1 cellular context compared by ENCODE assay signal in the genomic region with DNA sequence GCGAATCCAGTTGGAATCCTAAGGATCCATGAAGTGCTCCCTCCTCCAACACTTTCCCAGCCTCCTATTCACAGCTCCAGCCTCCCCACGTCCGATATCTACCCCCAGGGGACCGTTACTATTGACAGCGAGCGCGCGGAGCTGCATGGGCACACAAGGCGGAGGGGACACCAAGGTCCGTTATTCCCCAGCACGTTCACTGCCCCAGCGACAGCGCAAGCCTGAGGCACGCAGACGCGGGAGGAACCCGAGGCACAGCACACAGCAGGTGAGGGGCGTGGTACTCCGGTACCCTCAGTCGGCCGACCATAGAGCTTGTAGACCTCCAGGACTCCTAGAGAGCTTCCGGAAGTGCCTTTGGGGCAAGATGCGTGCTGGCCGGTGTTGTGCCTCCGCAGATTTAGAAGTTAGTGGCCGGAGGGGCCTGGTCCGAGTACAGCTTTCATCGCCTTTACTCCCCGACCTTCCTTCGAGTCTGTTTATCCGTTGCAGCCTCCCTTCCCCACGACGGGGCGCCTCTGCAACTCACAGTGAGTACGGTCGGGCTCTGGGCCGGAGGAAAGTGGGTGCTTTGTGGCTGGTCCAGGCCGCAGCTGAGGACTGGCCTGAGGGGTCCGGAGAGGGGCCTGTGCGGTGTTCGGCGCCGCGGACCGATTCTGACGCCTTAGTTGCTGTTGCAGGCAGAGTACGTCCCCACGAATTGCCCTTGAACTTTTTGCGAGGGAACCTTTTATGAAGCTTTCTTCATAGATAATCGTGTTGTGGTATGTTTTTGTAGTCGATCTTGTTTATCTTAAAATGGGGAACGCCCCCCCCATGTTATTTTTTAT.
TF ChIP-seq lines count a peak whose summit lies in the region.

ZKSCAN8 (plus strand) TSS at position 384 of the 830 bp plus-strand sequence. CDS start 6,525 bp downstream, outside the sequence.

TF ChIP-seq in HepG2, 621 proteins besides CTCF, POLR2A, EP300 and RAD21 (continued from another document and continues in another):
- peak; percentile 100 for TF ChIP-seq ZNF605 (CRISPR knock-in tag; IDR thresholded peaks at IDR 0.05)
- TF ChIP-seq ZMYM2 (CRISPR knock-in tag; IDR thresholded peaks at IDR 0.05) = peak; percentile 90
- peak; percentile 69 for TF ChIP-seq MIXL1 (CRISPR knock-in tag; IDR thresholded peaks at IDR 0.05)
- peak; percentile 97 for TF ChIP-seq KDM5B (CRISPR knock-in tag; IDR thresholded peaks at IDR 0.05; ENCODE audit: borderline replicate concordance)
- TF ChIP-seq ARNTL (CRISPR knock-in tag; IDR thresholded peaks at IDR 0.05) = peak; percentile 91
- TF ChIP-seq BCL6 (CRISPR knock-in tag; IDR thresholded peaks at IDR 0.05) = peak; percentile 73
- TF ChIP-seq ZNF337 (CRISPR knock-in tag; IDR thresholded peaks at IDR 0.05; ENCODE audit: borderline replicate concordance, low read depth) = peak; percentile 97
- TF ChIP-seq, protein P1, sequence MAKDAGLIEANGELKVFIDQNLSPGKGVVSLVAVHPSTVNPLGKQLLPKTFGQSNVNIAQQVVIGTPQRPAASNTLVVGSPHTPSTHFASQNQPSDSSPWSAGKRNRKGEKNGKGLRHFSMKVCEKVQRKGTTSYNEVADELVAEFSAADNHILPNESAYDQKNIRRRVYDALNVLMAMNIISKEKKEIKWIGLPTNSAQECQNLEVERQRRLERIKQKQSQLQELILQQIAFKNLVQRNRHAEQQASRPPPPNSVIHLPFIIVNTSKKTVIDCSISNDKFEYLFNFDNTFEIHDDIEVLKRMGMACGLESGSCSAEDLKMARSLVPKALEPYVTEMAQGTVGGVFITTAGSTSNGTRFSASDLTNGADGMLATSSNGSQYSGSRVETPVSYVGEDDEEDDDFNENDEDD (CRISPR knock-in tag; IDR thresholded peaks at IDR 0.05; ENCODE audit: borderline replicate concordance) = peak; percentile 91; the same call in 1 of the 2 replicates
- TF ChIP-seq ZNF124 (CRISPR knock-in tag; IDR thresholded peaks at IDR 0.05) = peak; percentile 57
- no peak for TF ChIP-seq NBN (conservative IDR thresholded peaks at IDR 0.05)
- TF ChIP-seq MYC (CRISPR knock-in tag; IDR thresholded peaks at IDR 0.05; ENCODE audit: borderline replicate concordance) = peak; percentile 92
- 0 out of 2 replicates have a peak, but pooled peaks have one; percentile 66 for TF ChIP-seq ZNF589 (CRISPR knock-in tag; conservative IDR thresholded peaks at IDR 0.05)
- peak; percentile 81; the same call in 1 of the 2 replicates for TF ChIP-seq FOXJ3 (CRISPR knock-in tag; IDR thresholded peaks at IDR 0.05; ENCODE audit: borderline replicate concordance)
- peak; percentile 92 for TF ChIP-seq HDAC2 (CRISPR knock-in tag; IDR thresholded peaks at IDR 0.05)
- peak; percentile 97 for TF ChIP-seq SPEN (CRISPR knock-in tag; IDR thresholded peaks at IDR 0.05; ENCODE audit: low read depth)
- peak; percentile 98 for TF ChIP-seq ZNF619 (CRISPR knock-in tag; IDR thresholded peaks at IDR 0.05)
- TF ChIP-seq ATAD3A (CRISPR knock-in tag; IDR thresholded peaks at IDR 0.05) = no peak
- TF ChIP-seq ZBTB8A (CRISPR knock-in tag; IDR thresholded peaks at IDR 0.05; ENCODE audit: borderline replicate concordance, low read depth) = peak; percentile 73
- no peak for TF ChIP-seq TMF1 (CRISPR knock-in tag; IDR thresholded peaks at IDR 0.05; ENCODE audit: low read depth)
- TF ChIP-seq, protein P2, sequence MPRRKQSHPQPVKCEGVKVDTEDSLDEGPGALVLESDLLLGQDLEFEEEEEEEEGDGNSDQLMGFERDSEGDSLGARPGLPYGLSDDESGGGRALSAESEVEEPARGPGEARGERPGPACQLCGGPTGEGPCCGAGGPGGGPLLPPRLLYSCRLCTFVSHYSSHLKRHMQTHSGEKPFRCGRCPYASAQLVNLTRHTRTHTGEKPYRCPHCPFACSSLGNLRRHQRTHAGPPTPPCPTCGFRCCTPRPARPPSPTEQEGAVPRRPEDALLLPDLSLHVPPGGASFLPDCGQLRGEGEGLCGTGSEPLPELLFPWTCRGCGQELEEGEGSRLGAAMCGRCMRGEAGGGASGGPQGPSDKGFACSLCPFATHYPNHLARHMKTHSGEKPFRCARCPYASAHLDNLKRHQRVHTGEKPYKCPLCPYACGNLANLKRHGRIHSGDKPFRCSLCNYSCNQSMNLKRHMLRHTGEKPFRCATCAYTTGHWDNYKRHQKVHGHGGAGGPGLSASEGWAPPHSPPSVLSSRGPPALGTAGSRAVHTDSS (CRISPR knock-in tag; conservative IDR thresholded peaks at IDR 0.05) = no peak
- peak; percentile 32; the same call in 1 of the 2 replicates for TF ChIP-seq HNF4G (IDR thresholded peaks at IDR 0.05; ENCODE audit: borderline replicate concordance, low read depth, low read length)
- TF ChIP-seq HNF4G (CRISPR knock-in tag; IDR thresholded peaks at IDR 0.05; ENCODE audit: borderline replicate concordance, low read depth) = peak; percentile 75
- TF ChIP-seq ZNF232 (CRISPR knock-in tag; IDR thresholded peaks at IDR 0.05; ENCODE audit: borderline replicate concordance) = peak; percentile 90; the same call in 1 of the 2 replicates
- TF ChIP-seq ZNF784 (CRISPR knock-in tag; IDR thresholded peaks at IDR 0.05; ENCODE audit: borderline replicate concordance) = peak; percentile 98
- peak; percentile 93 for TF ChIP-seq HOXA3 (CRISPR knock-in tag; IDR thresholded peaks at IDR 0.05)
- peak; percentile 42 for TF ChIP-seq RFX5 (IDR thresholded peaks at IDR 0.05; ENCODE audit: low read depth, low read length)
- TF ChIP-seq CREBL2 (CRISPR knock-in tag; IDR thresholded peaks at IDR 0.05; ENCODE audit: borderline replicate concordance) = peak; percentile 95; the same call in 1 of the 2 replicates
- peak; percentile 98 for TF ChIP-seq PHF20 (CRISPR knock-in tag; IDR thresholded peaks at IDR 0.05)
- TF ChIP-seq ZIK1 (CRISPR knock-in tag; IDR thresholded peaks at IDR 0.05; ENCODE audit: borderline replicate concordance, low read depth) = peak; percentile 48; the same call in 1 of the 2 replicates
- TF ChIP-seq ZFP41 (CRISPR knock-in tag; IDR thresholded peaks at IDR 0.05; ENCODE audit: borderline replicate concordance) = peak; percentile 73; the same call in 1 of the 2 replicates
- TF ChIP-seq USF2 (IDR thresholded peaks at IDR 0.05; ENCODE audit: low read depth, low read length) = no peak
- peak; percentile 20; the same call in 1 of the 2 replicates for TF ChIP-seq USF2 (CRISPR knock-in tag; IDR thresholded peaks at IDR 0.05; ENCODE audit: borderline replicate concordance)
- TF ChIP-seq ZC3H4 (CRISPR knock-in tag; IDR thresholded peaks at IDR 0.05; ENCODE audit: borderline replicate concordance) = 0 out of 2 replicates have a peak, but pooled peaks have one; percentile 57
- peak; percentile 91 for TF ChIP-seq GMEB1 (CRISPR knock-in tag; IDR thresholded peaks at IDR 0.05; ENCODE audit: borderline replicate concordance)
- TF ChIP-seq RNF2 (conservative IDR thresholded peaks at IDR 0.05; ENCODE audit: low read depth) = peak; percentile 71; the same call in 1 of the 2 replicates
- 0 out of 2 replicates have a peak, but pooled peaks have one; percentile 15 for TF ChIP-seq AHDC1 (CRISPR knock-in tag; IDR thresholded peaks at IDR 0.05; ENCODE audit: borderline replicate concordance)
- TF ChIP-seq SMAD1 (CRISPR knock-in tag; IDR thresholded peaks at IDR 0.05; ENCODE audit: borderline replicate concordance, low read depth) = peak; percentile 98
- TF ChIP-seq TARDBP (CRISPR knock-in tag; IDR thresholded peaks at IDR 0.05) = peak; percentile 97
- TF ChIP-seq BRCA1 (CRISPR knock-in tag; IDR thresholded peaks at IDR 0.05) = peak; percentile 82; the same call in 1 of the 2 replicates
- 0 out of 2 replicates have a peak, but pooled peaks have one; percentile 47 for TF ChIP-seq ZNF24 (IDR thresholded peaks at IDR 0.05)
- 0 out of 2 replicates have a peak, but pooled peaks have one; percentile 67 for TF ChIP-seq JUNB (CRISPR knock-in tag; IDR thresholded peaks at IDR 0.05; ENCODE audit: borderline replicate concordance)
- TF ChIP-seq FIP1L1 (IDR thresholded peaks at IDR 0.05; ENCODE audit: borderline replicate concordance, insufficient read depth, low read depth, low read length) = 0 out of 2 replicates have a peak, but pooled peaks have one; percentile 76
- peak; percentile 80 for TF ChIP-seq AGO2 (optimal IDR thresholded peaks at IDR 0.05; ENCODE audit: low read depth, low read length)
- no peak for TF ChIP-seq REXO4 (CRISPR knock-in tag; IDR thresholded peaks at IDR 0.05; ENCODE audit: borderline replicate concordance)
- no peak for TF ChIP-seq ZNF354B (CRISPR knock-in tag; IDR thresholded peaks at IDR 0.05)
- TF ChIP-seq, protein P3, sequence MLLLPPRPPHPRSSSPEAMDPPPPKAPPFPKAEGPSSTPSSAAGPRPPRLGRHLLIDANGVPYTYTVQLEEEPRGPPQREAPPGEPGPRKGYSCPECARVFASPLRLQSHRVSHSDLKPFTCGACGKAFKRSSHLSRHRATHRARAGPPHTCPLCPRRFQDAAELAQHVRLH (CRISPR knock-in tag; IDR thresholded peaks at IDR 0.05; ENCODE audit: borderline replicate concordance, low read depth) = peak; percentile 93; the same call in 1 of the 2 replicates
- peak; percentile 37 for TF ChIP-seq PHF5A (CRISPR knock-in tag; IDR thresholded peaks at IDR 0.05; ENCODE audit: low read depth, unreplicated experiment)
- peak; percentile 71; the same call in 1 of the 2 replicates for TF ChIP-seq IRX3 (CRISPR knock-in tag; IDR thresholded peaks at IDR 0.05; ENCODE audit: borderline replicate concordance, low read depth)
- TF ChIP-seq CREB1 (IDR thresholded peaks at IDR 0.05) = 0 out of 2 replicates have a peak, but pooled peaks have one; percentile 14
- peak; percentile 69 for TF ChIP-seq CREB1 (CRISPR knock-in tag; IDR thresholded peaks at IDR 0.05)
- peak; percentile 86; the same call in 1 of the 2 replicates for TF ChIP-seq ZNF468 (CRISPR knock-in tag; IDR thresholded peaks at IDR 0.05)
- no peak for TF ChIP-seq ZNF432 (CRISPR knock-in tag; IDR thresholded peaks at IDR 0.05; ENCODE audit: borderline replicate concordance)
